ENCODE assay signal across 2 cellular contexts in genomic region chr17:19867094-19867653, GRCh38.
TF ChIP-seq lines count a peak whose summit lies in the region.

No MANE protein-coding gene starts in this region.

TF ChIP-seq in HEK293, 187 proteins besides CTCF, POLR2A, EP300 and RAD21 (continues in another document):
- TF ChIP-seq ZNF239 (tag by site-specific recombination; IDR thresholded peaks at IDR 0.05), result no peak
- TF ChIP-seq ZFHX2 (tag by site-specific recombination; conservative IDR thresholded peaks at IDR 0.05), result peak; percentile 52
- no peak for TF ChIP-seq PRDM2 (tag by site-specific recombination; IDR thresholded peaks at IDR 0.05; ENCODE audit: borderline replicate concordance)
- peak; percentile 56 for TF ChIP-seq SP3 (tag by site-specific recombination; IDR thresholded peaks at IDR 0.05)
- TF ChIP-seq, protein P1, sequence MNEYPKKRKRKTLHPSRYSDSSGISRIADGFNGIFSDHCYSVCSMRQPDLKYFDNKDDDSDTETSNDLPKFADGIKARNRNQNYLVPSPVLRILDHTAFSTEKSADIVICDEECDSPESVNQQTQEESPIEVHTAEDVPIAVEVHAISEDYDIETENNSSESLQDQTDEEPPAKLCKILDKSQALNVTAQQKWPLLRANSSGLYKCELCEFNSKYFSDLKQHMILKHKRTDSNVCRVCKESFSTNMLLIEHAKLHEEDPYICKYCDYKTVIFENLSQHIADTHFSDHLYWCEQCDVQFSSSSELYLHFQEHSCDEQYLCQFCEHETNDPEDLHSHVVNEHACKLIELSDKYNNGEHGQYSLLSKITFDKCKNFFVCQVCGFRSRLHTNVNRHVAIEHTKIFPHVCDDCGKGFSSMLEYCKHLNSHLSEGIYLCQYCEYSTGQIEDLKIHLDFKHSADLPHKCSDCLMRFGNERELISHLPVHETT (tag by site-specific recombination; IDR thresholded peaks at IDR 0.05), result no peak
- peak; percentile 76 for TF ChIP-seq ZNF600 (tag by site-specific recombination; IDR thresholded peaks at IDR 0.05)
- TF ChIP-seq SETDB1 (IDR thresholded peaks at IDR 0.05; ENCODE audit: insufficient read length, low read length), result no peak
- TF ChIP-seq BCL11B (tag by site-specific recombination; IDR thresholded peaks at IDR 0.05; ENCODE audit: low read depth), result no peak
- no peak for TF ChIP-seq ZNF416 (tag by site-specific recombination; IDR thresholded peaks at IDR 0.05)
- no peak for TF ChIP-seq ZNF76 (tag by site-specific recombination; IDR thresholded peaks at IDR 0.05; ENCODE audit: borderline replicate concordance, low read depth)
- TF ChIP-seq ZNF16 (tag by site-specific recombination; IDR thresholded peaks at IDR 0.05; ENCODE audit: low read depth), result no peak
- TF ChIP-seq ZNF394 (tag by site-specific recombination; IDR thresholded peaks at IDR 0.05; ENCODE audit: borderline replicate concordance), result no peak
- TF ChIP-seq ZXDB (tag by site-specific recombination; IDR thresholded peaks at IDR 0.05), result 0 out of 2 replicates have a peak, but pooled peaks have one; percentile 26
- TF ChIP-seq GLIS2 (tag by site-specific recombination; IDR thresholded peaks at IDR 0.05), result 0 out of 2 replicates have a peak, but pooled peaks have one; percentile 5
- 0 out of 2 replicates have a peak, but pooled peaks have one; percentile 6 for TF ChIP-seq ZNF692 (tag by site-specific recombination; IDR thresholded peaks at IDR 0.05)
- peak; percentile 34; the same call in 1 of the 2 replicates for TF ChIP-seq ZIC2 (tag by site-specific recombination; IDR thresholded peaks at IDR 0.05)
- 0 out of 2 replicates have a peak, but pooled peaks have one; percentile 1 for TF ChIP-seq ZNF561 (tag by site-specific recombination; IDR thresholded peaks at IDR 0.05; ENCODE audit: borderline replicate concordance)
- peak; percentile 25; the same call in 1 of the 2 replicates for TF ChIP-seq EGR2 (tag by site-specific recombination; IDR thresholded peaks at IDR 0.05; ENCODE audit: low read depth)
- 0 out of 2 replicates have a peak, but pooled peaks have one; percentile 15 for TF ChIP-seq ZNF24 (tag by site-specific recombination; IDR thresholded peaks at IDR 0.05)
- peak; percentile 23; the same call in 1 of the 2 replicates for TF ChIP-seq SP7 (tag by site-specific recombination; IDR thresholded peaks at IDR 0.05)
- peak; percentile 54; the same call in 1 of the 2 replicates for TF ChIP-seq KLF9 (tag by site-specific recombination; IDR thresholded peaks at IDR 0.05; ENCODE audit: low read depth)
- TF ChIP-seq WT1 (tag by site-specific recombination; IDR thresholded peaks at IDR 0.05), result 0 out of 2 replicates have a peak, but pooled peaks have one; percentile 22
- TF ChIP-seq ZBTB8A (tag by site-specific recombination; IDR thresholded peaks at IDR 0.05), result peak; percentile 35; the same call in 1 of the 2 replicates

TF ChIP-seq in H1, 55 proteins besides CTCF, POLR2A, EP300 and RAD21:
- TF ChIP-seq TBP (IDR thresholded peaks at IDR 0.05; ENCODE audit: low read depth, low read length) (0 out of 2 replicates have a peak, but pooled peaks have one; percentile 53), NANOG (IDR thresholded peaks at IDR 0.05; ENCODE audit: insufficient read depth, low read depth, low read length, poor library complexity, severe bottlenecking) (no peak), TAF1 (IDR thresholded peaks at IDR 0.05; ENCODE audit: low read depth, low read length) (peak; percentile 60; the same call in 1 of the 2 replicates), KDM4A (IDR thresholded peaks at IDR 0.05; ENCODE audit: low read depth, low read length, severe bottlenecking) (peak; percentile 87), KDM5A (IDR thresholded peaks at IDR 0.05; ENCODE audit: low read length) (no peak), MAX (IDR thresholded peaks at IDR 0.05) (peak; percentile 57), RNF2 (IDR thresholded peaks at IDR 0.05; ENCODE audit: borderline replicate concordance, low read depth, low read length, missing control alignments, poor library complexity, severe bottlenecking) (no peak), YY1 (IDR thresholded peaks at IDR 0.05; ENCODE audit: low read depth, low read length) (0 out of 2 replicates have a peak, but pooled peaks have one; percentile 8), EZH2 (IDR thresholded peaks at IDR 0.05; ENCODE audit: low read depth, low read length, severe bottlenecking) (peak; percentile 35)
- TF ChIP-seq, protein P2, sequence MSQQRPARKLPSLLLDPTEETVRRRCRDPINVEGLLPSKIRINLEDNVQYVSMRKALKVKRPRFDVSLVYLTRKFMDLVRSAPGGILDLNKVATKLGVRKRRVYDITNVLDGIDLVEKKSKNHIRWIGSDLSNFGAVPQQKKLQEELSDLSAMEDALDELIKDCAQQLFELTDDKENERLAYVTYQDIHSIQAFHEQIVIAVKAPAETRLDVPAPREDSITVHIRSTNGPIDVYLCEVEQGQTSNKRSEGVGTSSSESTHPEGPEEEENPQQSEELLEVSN (IDR thresholded peaks at IDR 0.05), result 0 out of 2 replicates have a peak, but pooled peaks have one; percentile 53
